In the genomic region with DNA sequence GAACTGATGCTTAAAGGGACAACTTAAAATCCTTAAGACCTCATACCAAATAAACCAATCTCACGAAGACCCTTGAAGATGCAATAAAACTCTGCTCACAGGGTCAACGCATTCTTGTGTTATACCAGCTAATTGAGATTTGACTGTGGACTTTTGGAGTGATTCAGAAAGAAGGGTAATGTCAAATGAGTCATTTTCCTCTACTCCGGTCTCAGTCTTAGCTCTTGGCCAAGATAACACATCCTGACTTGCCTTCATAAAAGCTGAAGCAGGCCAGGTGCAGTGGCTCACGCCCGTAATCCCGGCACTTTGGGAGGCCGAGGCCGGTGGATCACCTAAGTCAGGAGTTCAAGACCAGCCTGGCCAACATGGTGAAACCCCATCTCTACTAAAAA, we compare ENCODE assay signal across 8 cellular contexts. TPM values are rescaled to one million over a fixed set of nuclear protein-coding genes. Genes with fewer than 3 reads are reported as not detected.
DNase-seq lines count a peak whose midpoint lies in the region; ATAC-seq, FAIRE-seq and TF ChIP-seq lines count a peak whose summit lies in the region.

No MANE protein-coding gene starts in this region.

- H3K4me1 ChIP-seq in HUES64 (ENCODE audit: insufficient read depth, low read length) = peaks cover 43% of the 10 kb centered on the region
- peaks cover 50 to 69% (median 67%) of the 10 kb centered on the region in 4 donors for H3K4me1 ChIP-seq in esophagus muscularis mucosa
- H3K4me1 ChIP-seq in small intestine (ENCODE audit: control insufficient read depth in 2 of 2, insufficient read depth in 1 of 2, low read depth in 1 of 2, low read length in 1 of 2) = peaks cover 17 to 20% of the 10 kb centered on the region in 2 donors

- H3K4me3 Mint-ChIP-seq in activated CD8-positive, alpha-beta T cell treated with anti-CD3 and anti-CD28 coated beads, Interleukin-2, amount 10 ng/mL, durations not matched to agents 7 days and 5 days = peak overlapping the region; percentile 88

- H3K27me3 ChIP-seq in HUES64 (ENCODE audit: insufficient read depth, low read length) (peaks cover 3% of the 10 kb centered on the region; the same call in 1 of the 2 replicates), esophagus muscularis mucosa (no peaks in the 10 kb centered on the region), small intestine (ENCODE audit: control insufficient read depth in 2 of 2, insufficient read depth in 2 of 2, low read length in 2 of 2) (no peaks in the 10 kb centered on the region)

- no peaks in the 10 kb centered on the region for H3K9me3 ChIP-seq in HUES64 (ENCODE audit: insufficient read depth, low read depth, low read length)
- no peaks in the 10 kb centered on the region for H3K9me3 ChIP-seq in esophagus muscularis mucosa
- H3K9me3 ChIP-seq in small intestine (ENCODE audit: control insufficient read depth, low read depth) = no peaks in the 10 kb centered on the region

- H3K27ac ChIP-seq in HUES64 (ENCODE audit: low read depth, low read length) (no peak overlapping the region), esophagus muscularis mucosa (replicated peaks in 1 of 4) (peak overlapping the region; percentile 94 to 99 (median 96)), small intestine (ENCODE audit: low read depth in 1 of 2, low read length in 1 of 2) (peak overlapping the region; percentile 48 to 57)

- no peak for ATAC-seq in activated CD8-positive, alpha-beta T cell treated with anti-CD3 and anti-CD28 coated beads, Interleukin-2, amount 10 ng/mL, durations not matched to agents 7 days and 5 days
- no peak for ATAC-seq in HG02588 (IDR thresholded peaks at IDR 0.05; ENCODE audit: unreplicated experiment)

- TF ChIP-seq CTCF in AG04449 (IDR thresholded peaks at IDR 0.05; ENCODE audit: insufficient read depth, low read length, missing control alignments) (no peak), esophagus muscularis mucosa (IDR thresholded peaks at IDR 0.05) (no peak)

- CTCF ChIA-PET in AG04449 (lab: Yijun Ruan, JAX) = interaction anchor here (0.8 to 3.1 kb wide), 11 partner anchors 9 to 71 kb away, joined by 3 to 22 read pairs (median 5); no protein-coding TSS in a partner anchor
- CTCF ChIA-PET in activated CD8-positive, alpha-beta T cell treated with anti-CD3 and anti-CD28 coated beads, Interleukin-2, amount 10 ng/mL, durations not matched to agents 7 days and 5 days (lab: Charles Lee) = interaction anchor here (0.5 to 3.5 kb wide), 26 partner anchors 10 to 1408 kb away, joined by 3 to 39 read pairs (median 4); a partner anchor contains a TSS

- TF ChIP-seq POLR2A in esophagus muscularis mucosa (IDR thresholded peaks at IDR 0.05; ENCODE audit: low read depth) = no peak

- no peaks in the 10 kb centered on the region for H3K27me3 Mint-ChIP-seq in activated CD8-positive, alpha-beta T cell treated with anti-CD3 and anti-CD28 coated beads, Interleukin-2, amount 10 ng/mL, durations not matched to agents 7 days and 5 days (ENCODE audit: low read depth)

- WGBS in HUES64 = 79% methylated on average over 8 of the region's 8 CpGs
- 42% methylated on average over 8 of the region's 8 CpGs for WGBS in esophagus muscularis mucosa
- 16 to 30% (median 17%) methylated on average over 8 of the region's 8 CpGs for WGBS in small intestine, 3 donors

- FAIRE-seq in small intestine (lab: Jason Lieb, UNC) = no peak
- FAIRE-seq in GM19239 (lab: Jason Lieb, UNC) = no peak

- POLR2A ChIA-PET in AG04449 (lab: Yijun Ruan, JAX) = interaction anchor here (0.6 to 5.5 kb wide), 9 partner anchors 10 to 149 kb away, joined by 3 to 49 read pairs (median 3); a partner anchor contains a TSS
- POLR2A ChIA-PET in activated CD8-positive, alpha-beta T cell treated with anti-CD3 and anti-CD28 coated beads, Interleukin-2, amount 10 ng/mL, durations not matched to agents 7 days and 5 days (lab: Charles Lee) = interaction anchor here (0.6 to 6.2 kb wide), 11 partner anchors 11 to 248 kb away, joined by 3 to 58 read pairs (median 6); a partner anchor contains a TSS

- H3K27ac Mint-ChIP-seq in activated CD8-positive, alpha-beta T cell treated with anti-CD3 and anti-CD28 coated beads, Interleukin-2, amount 10 ng/mL, durations not matched to agents 7 days and 5 days = peak overlapping the region; percentile 88

- peaks cover 40% of the 10 kb centered on the region for H3K36me3 ChIP-seq in HUES64 (ENCODE audit: insufficient read depth, low read length)
- peaks cover 0 to 5% (median 0%) of the 10 kb centered on the region in 4 donors for H3K36me3 ChIP-seq in esophagus muscularis mucosa
- H3K36me3 ChIP-seq in small intestine (ENCODE audit: control insufficient read depth in 2 of 2, insufficient read depth in 2 of 2, low read length in 2 of 2) = no peaks in the 10 kb centered on the region

- H3K4me3 ChIP-seq in AG04449 (ENCODE audit: low read depth, low read length) (peak overlapping the region; percentile 59), HUES64 (ENCODE audit: low read length) (peak overlapping the region; percentile 31), esophagus muscularis mucosa (peak overlapping the region in 1 of 4 donors; percentile 7), small intestine (ENCODE audit: low read depth in 1 of 2, low read length in 2 of 2) (no peak overlapping the region)

- no peak for TF ChIP-seq EP300 in esophagus muscularis mucosa (IDR thresholded peaks at IDR 0.05)

- DNase-seq in AG04449 (ENCODE audit: low read depth, low spot score) (no peak), esophagus muscularis mucosa (ENCODE audit: extremely low spot score) (no peak), small intestine (peak; percentile 78), NCI-H774 (lab: John Stamatoyannopoulos, UW) (no peak), GM19239 (ENCODE audit: insufficient read length, low spot score) (no peak)
- peak; percentile 42 for DNase-seq in activated CD8-positive, alpha-beta T cell treated with anti-CD3 and anti-CD28 coated beads, Interleukin-2, amount 10 ng/mL, durations not matched to agents 7 days and 5 days

- H3K9me3 Mint-ChIP-seq in activated CD8-positive, alpha-beta T cell treated with anti-CD3 and anti-CD28 coated beads, Interleukin-2, amount 10 ng/mL, durations not matched to agents 7 days and 5 days (ENCODE audit: insufficient read depth) = no peaks in the 10 kb centered on the region

- peaks cover 57% of the 10 kb centered on the region for H3K4me1 Mint-ChIP-seq in activated CD8-positive, alpha-beta T cell treated with anti-CD3 and anti-CD28 coated beads, Interleukin-2, amount 10 ng/mL, durations not matched to agents 7 days and 5 days (ENCODE audit: low read depth)

- intact Hi-C loops in esophagus muscularis mucosa (cut with DNase I) = no loop called here

- H3K9ac ChIP-seq in HUES64 (ENCODE audit: low read depth, low read length) = no peak overlapping the region

- H3K36me3 Mint-ChIP-seq in activated CD8-positive, alpha-beta T cell treated with anti-CD3 and anti-CD28 coated beads, Interleukin-2, amount 10 ng/mL, durations not matched to agents 7 days and 5 days (ENCODE audit: low read depth) = peaks cover 56% of the 10 kb centered on the region

RNA-seq across cellular contexts. Expression of a gene that starts 3.8 kb away (rescaled TPM):
- polyA plus RNA-seq in HUES64 (2013, experiment 1 of 2) = 711 TPM
- polyA plus RNA-seq in HUES64 (2013, experiment 2 of 2) = 828 TPM
- 1,000 to 10,000 TPM; 1,272 to 1,311 TPM for total RNA-seq in activated CD8-positive, alpha-beta T cell treated with anti-CD3 and anti-CD28 coated beads, Interleukin-2, amount 10 ng/mL, durations not matched to agents 7 days and 5 days
- total RNA-seq in esophagus muscularis mucosa = 100 to 1,000 TPM; 392 to 605 (median 482) TPM
- polyA plus RNA-seq in small intestine = 100 to 1,000 TPM; 243 to 362 (median 254) TPM

RNA-seq across cellular contexts. Expression of a gene that starts 29.6 kb away (rescaled TPM):
- polyA plus RNA-seq in HUES64 (2013, experiment 1 of 2) = 0.15 TPM
- polyA plus RNA-seq in HUES64 (2013, experiment 2 of 2) = 1.0 TPM
- total RNA-seq in activated CD8-positive, alpha-beta T cell treated with anti-CD3 and anti-CD28 coated beads, Interleukin-2, amount 10 ng/mL, durations not matched to agents 7 days and 5 days = under 1 TPM in 1 of 2 experiments, not detected in 1; 0.10 TPM
- total RNA-seq in esophagus muscularis mucosa = 1 to 10 TPM in 2 of 4 donors, under 1 TPM in 2; 0.33 to 2.5 (median 0.75) TPM
- polyA plus RNA-seq in small intestine = 1 to 10 TPM in 2 of 3 donors, under 1 TPM in 1; 0.67 to 7.0 (median 1.4) TPM

RNA-seq across cellular contexts. Expression of a gene that starts 45.2 kb away (rescaled TPM):
- polyA plus RNA-seq in HUES64 (2013, experiment 1 of 2) = 21.5 TPM
- polyA plus RNA-seq in HUES64 (2013, experiment 2 of 2) = 29.5 TPM
- total RNA-seq in activated CD8-positive, alpha-beta T cell treated with anti-CD3 and anti-CD28 coated beads, Interleukin-2, amount 10 ng/mL, durations not matched to agents 7 days and 5 days = 10 to 100 TPM; 54.0 to 57.0 TPM
- total RNA-seq in esophagus muscularis mucosa = 10 to 100 TPM; 46.5 to 79.0 (median 53.7) TPM
- polyA plus RNA-seq in small intestine = 10 to 100 TPM; 22.7 to 81.2 (median 73.0) TPM

Comparison
In these comparisons a context has a peak if more than half of its experiments do, and no peak if none do; other contexts are left out.
1. DNase-seq: peak in activated CD8-positive, alpha-beta T cell treated with anti-CD3 and anti-CD28 coated beads, Interleukin-2, amount 10 ng/mL, durations not matched to agents 7 days and 5 days (single experiment) and small intestine (single experiment); none in AG04449 (single experiment), esophagus muscularis mucosa (single experiment), NCI-H774 (single experiment) and GM19239 (single experiment).
2. H3K4me3 ChIP-seq: peak in AG04449 (single experiment) and HUES64 (single experiment); none in small intestine (0 of 2).